ENCODE assay signal across 10 cellular contexts in genomic region chr10:30182191-30183075, GRCh38.
DNase-seq lines count a peak whose midpoint lies in the region; ATAC-seq and TF ChIP-seq lines count a peak whose summit lies in the region.
"Had no signal": no experiment of that assay in that cellular context is flagged by ENCODE, and none has a peak within 500 bp of the region (broad histone marks: within the 10 kb centered on the region; RNA-seq: fewer than 3 reads in every experiment).

No MANE protein-coding gene starts in this region.

- ATAC-seq in left lung: peak; percentile 87
- peak; percentile 78 for ATAC-seq in upper lobe of right lung
- no peak for ATAC-seq in HG03457 (IDR thresholded peaks at IDR 0.05; ENCODE audit: unreplicated experiment)

- DNase-seq in HK-2 (ENCODE audit: unreplicated experiment) (peak; percentile 56), brain microvascular endothelial cell (peak; percentile 88), left lung (peak in 1 of 2 donors; percentile 44), upper lobe of right lung (no peak), CD14-positive monocyte (ENCODE audit: low spot score) (no peak), SK-N-DZ (ENCODE audit: low spot score) (no peak)
- DNase-seq: activated naive CD4-positive, alpha-beta T cell; NCI-H1436 treated with DMSO at 0.1 percent for 48 hours; T-helper 1 cell had no signal

- H3K4me3 Mint-ChIP-seq in CD14-positive monocyte: no peak overlapping the region

- H3K4me3 ChIP-seq in brain microvascular endothelial cell (ENCODE audit: low read depth, low read length) (no peak overlapping the region), left lung (no peak overlapping the region), upper lobe of right lung (no peak overlapping the region)

- H3K4me1 ChIP-seq in left lung (peaks cover 13 to 31% of the 10 kb centered on the region in 2 donors), upper lobe of right lung (peaks cover 17% of the 10 kb centered on the region)

- in situ Hi-C loops in brain microvascular endothelial cell (cut with HindIII; ENCODE audit: low pct_ligation_motif_present, low sequenced_read_pairs): no loop called here

- H3K36me3 ChIP-seq in brain microvascular endothelial cell (replicated peaks): no peaks in the 10 kb centered on the region
- no peaks in the 10 kb centered on the region for H3K36me3 ChIP-seq in left lung
- no peaks in the 10 kb centered on the region for H3K36me3 ChIP-seq in upper lobe of right lung

- intact Hi-C loops in left lung (cut with DNase I): loop anchor here in 1 of 2 donors (10.0 kb wide), 1 partner anchor 148 kb away; no protein-coding TSS in a partner anchor
- intact Hi-C loops in upper lobe of right lung (cut with DNase I): no loop called here
- intact Hi-C loops in CD14-positive monocyte (cut with micrococcal nuclease): no loop called here

- TF ChIP-seq CTCF in brain microvascular endothelial cell (IDR thresholded peaks at IDR 0.05; ENCODE audit: low read depth, low read length, missing control alignments) (no peak), left lung (IDR thresholded peaks at IDR 0.05) (no peak), upper lobe of right lung (IDR thresholded peaks at IDR 0.05) (no peak), CD14-positive monocyte (IDR thresholded peaks at IDR 0.05) (no peak)

- H3K27ac ChIP-seq in brain microvascular endothelial cell (peak overlapping the region; percentile 71), left lung (peak overlapping the region in 1 of 2 donors; percentile 26), upper lobe of right lung (no peak overlapping the region)

- H3K9me3 Mint-ChIP-seq in CD14-positive monocyte: peaks cover 0 to 3% (median 0%) of the 10 kb centered on the region in 7 donors

- peaks cover 3 to 9% (median 5%) of the 10 kb centered on the region in 3 donors for H3K27me3 Mint-ChIP-seq in CD14-positive monocyte (ENCODE audit: low read depth in 3 of 3)

- no peaks in the 10 kb centered on the region for H3K27me3 ChIP-seq in brain microvascular endothelial cell (replicated peaks)
- no peaks in the 10 kb centered on the region for H3K27me3 ChIP-seq in left lung
- no peaks in the 10 kb centered on the region for H3K27me3 ChIP-seq in upper lobe of right lung

- no peaks in the 10 kb centered on the region for H3K36me3 Mint-ChIP-seq in CD14-positive monocyte

- peaks cover 8% of the 10 kb centered on the region for H3K4me1 Mint-ChIP-seq in CD14-positive monocyte

- peak overlapping the region in 1 of 7 donors; percentile 19 for H3K27ac Mint-ChIP-seq in CD14-positive monocyte

- H3K9me3 ChIP-seq in left lung: no peaks in the 10 kb centered on the region
- no peaks in the 10 kb centered on the region for H3K9me3 ChIP-seq in upper lobe of right lung

Comparison
In these comparisons a context has a peak if more than half of its experiments do, and no peak if none do; other contexts are left out.
1. DNase-seq: peak in HK-2 (single experiment) and brain microvascular endothelial cell (single experiment); none in upper lobe of right lung (single experiment), CD14-positive monocyte (single experiment) and SK-N-DZ (single experiment).